Comparison of ENCODE assay signal across 11 cellular contexts in the genomic region with DNA sequence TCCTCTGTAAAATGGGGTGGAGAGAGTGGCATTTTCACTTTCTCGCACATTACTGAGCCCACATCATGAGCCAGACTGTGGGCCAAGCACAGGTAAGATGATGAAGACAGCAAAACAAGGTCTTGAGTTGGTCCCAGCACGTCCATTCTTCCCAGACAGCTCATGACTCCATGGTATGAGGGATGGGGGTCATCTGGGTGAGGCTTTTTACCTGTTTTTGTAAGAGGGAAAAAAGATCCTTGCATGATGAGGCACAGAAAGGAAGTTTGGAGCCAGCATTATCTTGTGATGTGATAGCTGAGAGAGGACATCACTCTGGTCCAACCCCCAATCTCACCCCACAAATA. TPM values are rescaled to one million over a fixed set of nuclear protein-coding genes. Genes with fewer than 3 reads are reported as not detected.
"Had no signal": no experiment of that assay in that cellular context is flagged by ENCODE, and none has a peak within 500 bp of the region (broad histone marks: within the 10 kb centered on the region; RNA-seq: fewer than 3 reads in every experiment).

No MANE protein-coding gene starts in this region.

- H3K27me3 ChIP-seq: cardiac muscle cell, left lung had no signal

- H3K36me3 Mint-ChIP-seq: type B pancreatic cell had no signal

- H3K27ac Mint-ChIP-seq: activated naive CD4-positive, alpha-beta T cell treated with anti-CD3 and anti-CD28 coated beads for 36 hours; T-helper 2 cell treated with Interferon-gamma antibody and Interleukin-4, amounts not matched to agents 5 μg/mL and 100 μg/mL, for 36 hours; type B pancreatic cell had no signal

- H3K27ac ChIP-seq: left lung had no signal

- H3K9me3 Mint-ChIP-seq: activated naive CD4-positive, alpha-beta T cell treated with anti-CD3 and anti-CD28 coated beads for 36 hours; T-helper 2 cell treated with Interferon-gamma antibody and Interleukin-4, amounts not matched to agents 5 μg/mL and 100 μg/mL, for 36 hours; type B pancreatic cell had no signal

- H3K4me3 ChIP-seq: cardiac muscle cell, left lung had no signal

- H3K9me3 ChIP-seq: left lung had no signal

- DNase-seq: activated CD4-positive, alpha-beta T cell treated with anti-CD3 and anti-CD28 coated beads for 1 hour; activated CD8-positive, alpha-beta memory T cell treated with anti-CD3 and anti-CD28 coated beads for 24 hours; activated naive CD4-positive, alpha-beta T cell treated with anti-CD3 and anti-CD28 coated beads for 36 hours; effector CD4-positive, alpha-beta T cell; retina; small intestine had no signal

- H3K27me3 Mint-ChIP-seq: type B pancreatic cell had no signal

- H3K4me3 Mint-ChIP-seq: activated naive CD4-positive, alpha-beta T cell treated with anti-CD3 and anti-CD28 coated beads for 36 hours; T-helper 2 cell treated with Interferon-gamma antibody and Interleukin-4, amounts not matched to agents 5 μg/mL and 100 μg/mL, for 36 hours; type B pancreatic cell had no signal

- ATAC-seq: left lung had no signal

- H3K36me3 ChIP-seq: cardiac muscle cell had no signal

RNA-seq across cellular contexts. Expression of gene LRRC32, which starts 12.8 kb away (rescaled TPM):
- polyA plus RNA-seq: keratinocyte had no signal
